In the genomic region with DNA sequence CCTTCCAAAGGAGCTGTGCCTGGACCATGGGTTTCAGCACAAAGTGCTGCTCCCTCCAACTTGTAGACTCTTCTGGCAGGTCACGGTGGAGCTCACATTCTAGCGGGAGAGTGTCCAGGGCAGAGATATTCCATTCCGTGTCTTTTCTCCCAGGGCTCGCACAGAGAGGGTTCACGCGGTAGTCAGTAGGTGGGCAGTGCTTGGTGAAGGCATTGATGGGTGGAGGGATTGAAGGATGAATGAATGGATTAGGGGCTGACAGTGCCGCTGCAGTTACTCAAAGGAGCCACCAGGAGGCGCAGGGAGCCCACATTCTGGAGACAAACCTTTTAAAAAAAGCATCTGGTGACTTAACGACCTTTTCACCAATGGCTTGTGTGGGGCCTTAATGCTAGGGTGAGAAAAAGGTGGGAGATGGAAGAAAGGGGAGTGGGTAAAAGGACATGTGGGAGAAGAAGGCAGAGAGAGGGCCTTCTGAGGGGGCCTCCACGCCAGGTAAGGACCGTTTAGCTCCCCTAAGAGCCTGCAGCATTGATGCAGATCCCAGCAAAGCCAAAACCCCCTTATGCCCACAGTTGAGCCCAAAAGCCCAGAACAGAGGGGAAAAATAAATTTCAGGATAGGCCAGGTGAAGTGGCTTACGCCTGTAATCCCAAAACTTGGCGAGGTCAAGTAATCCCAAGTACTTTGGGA, we compare ENCODE assay signal across 8 cellular contexts. TPM values are rescaled to one million over a fixed set of nuclear protein-coding genes. Genes with fewer than 3 reads are reported as not detected.
DNase-seq lines count a peak whose midpoint lies in the region; ATAC-seq, FAIRE-seq and TF ChIP-seq lines count a peak whose summit lies in the region.

No MANE protein-coding gene starts in this region.

- no peak overlapping the region for H3K4me3 Mint-ChIP-seq in activated B cell treated with CpG ODN at 0.5 μM for 24 hours

- H3K4me3 ChIP-seq in cardiac fibroblast (replicated peaks in 1 of 2; ENCODE audit: low read depth in 2 of 2, low read length in 2 of 2) = no peak overlapping the region

- peak; percentile 71 for FAIRE-seq in GM12892 (lab: Jason Lieb, UNC)

- peak; percentile 82 for ATAC-seq in activated B cell treated with CpG ODN at 0.5 μM for 24 hours (ENCODE audit: low read depth)
- no peak for ATAC-seq in HG02938 (IDR thresholded peaks at IDR 0.05; ENCODE audit: unreplicated experiment)

- H3K36me3 Mint-ChIP-seq in activated B cell treated with CpG ODN at 0.5 μM for 24 hours (ENCODE audit: low read depth) = no peaks in the 10 kb centered on the region

- intact Hi-C loops in activated B cell treated with CpG ODN at 0.5 μM for 24 hours (cut with micrococcal nuclease) = loop anchor here (1.0 to 5.0 kb wide), 5 partner anchors 46 to 397 kb away; no protein-coding TSS in a partner anchor

- H3K9me3 Mint-ChIP-seq in activated B cell treated with CpG ODN at 0.5 μM for 24 hours = no peaks in the 10 kb centered on the region

- TF ChIP-seq CTCF in 22Rv1 (IDR thresholded peaks at IDR 0.05) (peak; percentile 93), activated B cell treated with CpG ODN at 0.5 μM for 24 hours (IDR thresholded peaks at IDR 0.05) (no peak), cardiac fibroblast (IDR thresholded peaks at IDR 0.05; ENCODE audit: low read depth, low read length) (peak; percentile 99)

- H3K27ac Mint-ChIP-seq in activated B cell treated with CpG ODN at 0.5 μM for 24 hours = no peak overlapping the region

- DNase-seq in GM12892 (ENCODE audit: insufficient read length) (peak; percentile 48), NCI-H2171 (lab: John Stamatoyannopoulos, UW) (peak; percentile 62), activated B cell treated with CpG ODN at 0.5 μM for 24 hours (peak; percentile 58), cardiac fibroblast (ENCODE audit: low read depth in 2 of 2) (peak; percentile 61 to 63), kidney glomerular epithelial cell (lab: John Stamatoyannopoulos, UW) (peak; percentile 25)
- DNase-seq in stimulated activated CD4-positive, alpha-beta T cell treated with anti-CD3 and anti-CD28 coated beads, Interleukin-4, amount 100 ng/mL, for 48 hours (ENCODE audit: low read depth in 2 of 2) = peak; percentile 43 to 52

- H3K27ac ChIP-seq in 22Rv1 = no peak overlapping the region

- CTCF ChIA-PET in activated B cell treated with CpG ODN at 0.5 μM for 24 hours (lab: Charles Lee) = interaction anchor here (1.2 to 6.4 kb wide), 6 partner anchors 11 to 396 kb away, joined by 3 to 222 read pairs (median 8); no protein-coding TSS in a partner anchor

- POLR2A ChIA-PET in activated B cell treated with CpG ODN at 0.5 μM for 24 hours (lab: Charles Lee) = no interaction called here

- H3K27me3 Mint-ChIP-seq in activated B cell treated with CpG ODN at 0.5 μM for 24 hours = peaks cover 27% of the 10 kb centered on the region

- no peaks in the 10 kb centered on the region for H3K4me1 Mint-ChIP-seq in activated B cell treated with CpG ODN at 0.5 μM for 24 hours

- TF ChIP-seq POLR2A in GM12892 (IDR thresholded peaks at IDR 0.05; ENCODE audit: low read depth, low read length) = no peak

RNA-seq across cellular contexts. Expression of a gene that starts 17.5 kb away (rescaled TPM):
- polyA plus RNA-seq in GM12892 (2012; ENCODE audit: missing spikeins) = 3.0 TPM
- total RNA-seq in activated B cell treated with CpG ODN at 0.5 μM for 24 hours = 9.2 and 11.0 TPM in 2 replicates

RNA-seq across cellular contexts. Expression of a gene that starts 47.8 kb away (rescaled TPM):
- not detected for polyA plus RNA-seq in GM12892 (2012; ENCODE audit: missing spikeins)
- total RNA-seq in activated B cell treated with CpG ODN at 0.5 μM for 24 hours = not detected in 2 replicates
